21 cellular contexts compared by ENCODE assay signal in the genomic region with DNA sequence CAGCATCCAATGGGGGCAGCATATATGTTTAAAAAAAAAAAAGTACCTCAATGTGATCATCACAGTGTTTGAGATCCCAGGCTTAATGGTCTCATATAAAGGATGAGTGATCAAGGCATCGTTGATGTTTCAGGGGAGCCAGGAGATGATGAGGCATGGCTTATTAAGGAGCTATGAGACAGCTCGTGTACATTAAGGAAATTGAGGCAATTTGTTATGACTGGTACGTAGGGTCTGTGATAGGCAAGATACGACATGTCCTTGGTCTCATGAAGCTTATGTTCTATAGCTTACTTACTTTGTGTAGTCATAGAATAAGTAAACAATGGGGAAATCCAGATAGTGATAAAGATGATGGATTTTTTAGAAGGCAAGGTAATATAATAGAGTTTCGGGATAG. TPM values are rescaled to one million over a fixed set of nuclear protein-coding genes. Genes with fewer than 3 reads are reported as not detected.
DNase-seq lines count a peak whose midpoint lies in the region; ATAC-seq, FAIRE-seq and TF ChIP-seq lines count a peak whose summit lies in the region.
"Had no signal": no experiment of that assay in that cellular context is flagged by ENCODE, and none has a peak within 500 bp of the region (broad histone marks: within the 10 kb centered on the region; RNA-seq: fewer than 3 reads in every experiment).

No MANE protein-coding gene starts in this region.

- FAIRE-seq in astrocyte (lab: Jason Lieb, UNC), result no peak
- FAIRE-seq: D721Med, GM12878, H54 had no signal

- DNase-seq in Calu3 (no peak), astrocyte (ENCODE audit: low read depth) (no peak), endothelial cell (ENCODE audit: low spot score) (no peak), foreskin keratinocyte (peak; percentile 2), PC-3 (no peak), 8988T (no peak), posterior cingulate gyrus (no peak)
- no peak for DNase-seq in activated naive CD8-positive, alpha-beta T cell treated with anti-CD3 and anti-CD28 coated beads for 36 hours
- DNase-seq: C1 segment of cervical spinal cord; Caco-2; CD4-positive, alpha-beta memory T cell; DMS 273 treated with DMSO at 0.1 percent for 48 hours; DMS79; EL; GDM1; GOT3; HFFc6 had no signal

- H2AFZ ChIP-seq in astrocyte (ENCODE audit: low read depth, low read length), result no peak overlapping the region
- H2AFZ ChIP-seq in PC-3 (ENCODE audit: low read length), result no peak overlapping the region

- H3K4me1 ChIP-seq in astrocyte (ENCODE audit: insufficient read depth, low read length), result no peaks in the 10 kb centered on the region
- H3K4me1 ChIP-seq in foreskin keratinocyte, result no peaks in the 10 kb centered on the region
- peaks cover 4% of the 10 kb centered on the region; the same call in 1 of the 2 replicates for H3K4me1 ChIP-seq in PC-3 (ENCODE audit: insufficient read depth, low read length)
- H3K4me1 ChIP-seq: Caco-2, HAP-1 had no signal

- no peak overlapping the region for H3K4me3 Mint-ChIP-seq in Calu3 (ENCODE audit: low read depth, unreplicated experiment)
- no peak overlapping the region for H3K4me3 Mint-ChIP-seq in astrocyte (ENCODE audit: unreplicated experiment)
- no peak overlapping the region for H3K4me3 Mint-ChIP-seq in endothelial cell (ENCODE audit: unreplicated experiment)
- H3K4me3 Mint-ChIP-seq in activated naive CD8-positive, alpha-beta T cell treated with anti-CD3 and anti-CD28 coated beads for 36 hours, result no peak overlapping the region
- H3K4me3 Mint-ChIP-seq: CD4-positive, alpha-beta memory T cell; HFFc6 had no signal

- H3K4me1 Mint-ChIP-seq in Calu3 (ENCODE audit: low read depth, unreplicated experiment) (no peaks in the 10 kb centered on the region), astrocyte (ENCODE audit: low read depth, unreplicated experiment) (peaks cover 21% of the 10 kb centered on the region), endothelial cell (ENCODE audit: unreplicated experiment) (peaks cover 3% of the 10 kb centered on the region)
- peaks cover 17% of the 10 kb centered on the region for H3K4me1 Mint-ChIP-seq in activated naive CD8-positive, alpha-beta T cell treated with anti-CD3 and anti-CD28 coated beads for 36 hours

- H3K27me3 Mint-ChIP-seq in Calu3 (ENCODE audit: unreplicated experiment) (no peaks in the 10 kb centered on the region), astrocyte (ENCODE audit: low read depth, unreplicated experiment) (no peaks in the 10 kb centered on the region), endothelial cell (ENCODE audit: unreplicated experiment) (peaks cover 3% of the 10 kb centered on the region)
- H3K27me3 Mint-ChIP-seq in activated naive CD8-positive, alpha-beta T cell treated with anti-CD3 and anti-CD28 coated beads for 36 hours, result no peaks in the 10 kb centered on the region
- H3K27me3 Mint-ChIP-seq: CD4-positive, alpha-beta memory T cell had no signal

- intact Hi-C loops in Calu3 (cut with micrococcal nuclease; ENCODE audit: unreplicated experiment) (loop anchor here (5.0 kb wide), 1 partner anchor 52 kb away; a partner anchor contains a TSS), PC-3 (cut with micrococcal nuclease) (loop anchor here (5.0 kb wide), 1 partner anchor 67 kb away; no protein-coding TSS in a partner anchor), posterior cingulate gyrus (cut with DNase I) (no loop called here)

- H3K9me3 ChIP-seq in astrocyte (ENCODE audit: insufficient read depth, low read depth, low read length) (no peaks in the 10 kb centered on the region), PC-3 (ENCODE audit: low read length) (no peaks in the 10 kb centered on the region)
- H3K9me3 ChIP-seq: Caco-2, HAP-1 had no signal

- H3K36me3 ChIP-seq in astrocyte (ENCODE audit: insufficient read depth, low read length) (peaks cover 45% of the 10 kb centered on the region), PC-3 (ENCODE audit: low read depth, low read length) (peaks cover 9% of the 10 kb centered on the region; the same call in 1 of the 2 replicates)

- H4K20me1 ChIP-seq in astrocyte (ENCODE audit: insufficient read depth, low read length) (peaks cover 22% of the 10 kb centered on the region), PC-3 (ENCODE audit: low read length) (no peaks in the 10 kb centered on the region)

- H3K79me2 ChIP-seq in astrocyte (ENCODE audit: insufficient read depth, low read length) (peaks cover 3% of the 10 kb centered on the region), PC-3 (ENCODE audit: low read length) (no peaks in the 10 kb centered on the region)

- no peaks in the 10 kb centered on the region for H3K9me2 ChIP-seq in PC-3 (replicated peaks; ENCODE audit: low read length)

- H3K36me3 Mint-ChIP-seq in Calu3 (ENCODE audit: insufficient read depth, unreplicated experiment) (peaks cover 29% of the 10 kb centered on the region), astrocyte (ENCODE audit: low read depth, unreplicated experiment) (peaks cover 21% of the 10 kb centered on the region), endothelial cell (ENCODE audit: low read depth, unreplicated experiment) (peaks cover 14% of the 10 kb centered on the region)
- peaks cover 8% of the 10 kb centered on the region for H3K36me3 Mint-ChIP-seq in activated naive CD8-positive, alpha-beta T cell treated with anti-CD3 and anti-CD28 coated beads for 36 hours

- TF ChIP-seq CTCF in Calu3 (IDR thresholded peaks at IDR 0.05; ENCODE audit: unreplicated experiment) (no peak), astrocyte (IDR thresholded peaks at IDR 0.05; ENCODE audit: insufficient read depth, low read depth, low read length) (no peak), endothelial cell (IDR thresholded peaks at IDR 0.05; ENCODE audit: unreplicated experiment) (no peak), foreskin keratinocyte (conservative IDR thresholded peaks at IDR 0.05) (no peak), PC-3 (conservative IDR thresholded peaks at IDR 0.05; ENCODE audit: low read depth, low read length) (no peak)

- H3K27ac ChIP-seq in astrocyte (ENCODE audit: low read depth, low read length) (no peak overlapping the region), foreskin keratinocyte (no peak overlapping the region), PC-3 (ENCODE audit: low read length) (no peak overlapping the region)

- ATAC-seq in foreskin keratinocyte, result peak; percentile 9
- ATAC-seq in PC-3, result no peak
- ATAC-seq: GM12878 had no signal

- H3K9ac ChIP-seq in astrocyte (ENCODE audit: low read length) (no peak overlapping the region), PC-3 (ENCODE audit: low read length) (no peak overlapping the region)

- no peaks in the 10 kb centered on the region for H3K27me3 ChIP-seq in astrocyte (ENCODE audit: insufficient read depth, low read length)
- H3K27me3 ChIP-seq in foreskin keratinocyte, result no peaks in the 10 kb centered on the region
- no peaks in the 10 kb centered on the region for H3K27me3 ChIP-seq in PC-3 (ENCODE audit: low read length)

- CTCF ChIA-PET in Calu3 (lab: Charles Lee), result no interaction called here
- CTCF ChIA-PET in PC-3 (lab: Charles Lee), result no interaction called here

- POLR2A ChIA-PET in PC-3 (lab: Charles Lee; ENCODE audit: unreplicated experiment), result no interaction called here

- H3K4me3 ChIP-seq in astrocyte (ENCODE audit: insufficient read depth, low read depth, low read length) (no peak overlapping the region), PC-3 (ENCODE audit: low read length) (no peak overlapping the region)
- H3K4me3 ChIP-seq: GM12878, HAP-1 had no signal

- BruUV-seq in Calu3 (replicated peaks; lab: Mats Ljungman, UMichigan) (no TSS peak), PC-3 (replicated peaks; lab: Mats Ljungman, UMichigan) (no TSS peak)

- H3K4me2 ChIP-seq in astrocyte (ENCODE audit: low read length), result no peak overlapping the region
- no peak overlapping the region for H3K4me2 ChIP-seq in PC-3 (ENCODE audit: low read length)

- no peaks in the 10 kb centered on the region for H3K9me3 Mint-ChIP-seq in Calu3 (ENCODE audit: low read depth, unreplicated experiment)
- no peaks in the 10 kb centered on the region for H3K9me3 Mint-ChIP-seq in astrocyte (ENCODE audit: unreplicated experiment)
- no peaks in the 10 kb centered on the region for H3K9me3 Mint-ChIP-seq in endothelial cell (ENCODE audit: unreplicated experiment)
- no peaks in the 10 kb centered on the region for H3K9me3 Mint-ChIP-seq in activated naive CD8-positive, alpha-beta T cell treated with anti-CD3 and anti-CD28 coated beads for 36 hours
- H3K9me3 Mint-ChIP-seq: CD4-positive, alpha-beta memory T cell; HFFc6 had no signal

- H3K27ac Mint-ChIP-seq in Calu3 (ENCODE audit: unreplicated experiment), result peak overlapping the region; percentile 16
- H3K27ac Mint-ChIP-seq in astrocyte (ENCODE audit: unreplicated experiment), result peak overlapping the region; percentile 72
- H3K27ac Mint-ChIP-seq in endothelial cell (ENCODE audit: unreplicated experiment), result peak overlapping the region; percentile 2
- no peak overlapping the region for H3K27ac Mint-ChIP-seq in activated naive CD8-positive, alpha-beta T cell treated with anti-CD3 and anti-CD28 coated beads for 36 hours
- H3K27ac Mint-ChIP-seq: HFFc6 had no signal

- no peaks in the 10 kb centered on the region for H3F3A ChIP-seq in PC-3 (ENCODE audit: low read length, unreplicated experiment)

RNA-seq across cellular contexts. Expression of a gene that starts 49.1 kb away (rescaled TPM):
- total RNA-seq in Calu3 (2022) (14.7 and 15.1 TPM in 2 replicates), astrocyte (13.5 and 15.5 TPM in 2 replicates), endothelial cell (ENCODE audit: unreplicated experiment) (21.5 TPM), foreskin keratinocyte (5.6 and 5.7 TPM in 2 replicates), PC-3 (2014; rRNA removed) (4.0 and 5.5 TPM in 2 replicates)
- 0.84 and 0.87 TPM in 2 replicates for polyA plus RNA-seq in foreskin keratinocyte
- under 1 TPM; 0.47 to 0.70 TPM for total RNA-seq in activated naive CD8-positive, alpha-beta T cell treated with anti-CD3 and anti-CD28 coated beads for 36 hours

RNA-seq across cellular contexts. Expression of a gene that starts 54.9 kb away (rescaled TPM):
- total RNA-seq in Calu3 (2022), result 109 and 146 TPM in 2 replicates
- total RNA-seq in astrocyte, result 661 and 779 TPM in 2 replicates
- total RNA-seq in endothelial cell (ENCODE audit: unreplicated experiment), result 154 TPM
- 63.5 and 83.7 TPM in 2 replicates for total RNA-seq in foreskin keratinocyte
- polyA plus RNA-seq in foreskin keratinocyte, result 11.6 and 13.2 TPM in 2 replicates
- total RNA-seq in PC-3 (2014; rRNA removed), result 23.5 and 25.2 TPM in 2 replicates
- 1 to 10 TPM; 3.6 to 3.9 TPM for total RNA-seq in activated naive CD8-positive, alpha-beta T cell treated with anti-CD3 and anti-CD28 coated beads for 36 hours

Comparison
In these comparisons a context has a peak if more than half of its experiments do, and no peak if none do; other contexts are left out.
1. DNase-seq: peak in foreskin keratinocyte (2 of 2); none in Calu3 (single experiment), astrocyte (single experiment), endothelial cell (single experiment), PC-3 (single experiment), 8988T (single experiment), activated naive CD8-positive, alpha-beta T cell treated with anti-CD3 and anti-CD28 coated beads for 36 hours (single experiment) and posterior cingulate gyrus (0 of 10).